ENCODE assay signal across 8 cellular contexts in genomic region chr12:121799842-121800693, GRCh38. TPM values are rescaled to one million over a fixed set of nuclear protein-coding genes. Genes with fewer than 3 reads are reported as not detected.
DNase-seq lines count a peak whose midpoint lies in the region; ATAC-seq, FAIRE-seq and TF ChIP-seq lines count a peak whose summit lies in the region.

No MANE protein-coding gene starts in this region.

- no peaks in the 10 kb centered on the region for H3K9me3 Mint-ChIP-seq in activated CD4-positive, alpha-beta T cell treated with anti-CD3 and anti-CD28 coated beads, Interleukin-2, amount 10 ng/mL, durations not matched to agents 24 days and 14 days
- no peaks in the 10 kb centered on the region for H3K9me3 Mint-ChIP-seq in dendritic cell treated with granulocyte-macrophage colony-stimulating factor and Interleukin-4, amounts not matched to agents 40 ng/mL and 50 ng/mL, for 4 days

- H3K4me1 Mint-ChIP-seq in activated CD4-positive, alpha-beta T cell treated with anti-CD3 and anti-CD28 coated beads, Interleukin-2, amount 10 ng/mL, durations not matched to agents 24 days and 14 days = peaks cover 33% of the 10 kb centered on the region
- peaks cover 39% of the 10 kb centered on the region for H3K4me1 Mint-ChIP-seq in dendritic cell treated with granulocyte-macrophage colony-stimulating factor and Interleukin-4, amounts not matched to agents 40 ng/mL and 50 ng/mL, for 4 days (ENCODE audit: low read depth)

- peak; percentile 57 for DNase-seq in COLO829 (ENCODE audit: low spot score)
- peak; percentile 97 for DNase-seq in H54 (ENCODE audit: insufficient read length, low spot score)
- DNase-seq in NCI-H226 = peak; percentile 90
- DNase-seq in activated CD4-positive, alpha-beta T cell treated with anti-CD3 and anti-CD28 coated beads, Interleukin-2, amount 10 ng/mL, durations not matched to agents 24 days and 14 days = peak; percentile 94
- peak; percentile 92 for DNase-seq in left lobe of liver (ENCODE audit: low spot score)
- DNase-seq in stimulated activated CD4-positive, alpha-beta T cell treated with anti-CD3 and anti-CD28 coated beads, Interleukin-1b, Interleukin-23, amount 100 ng/mL, for 48 hours = peak; percentile 82

- peaks cover 44% of the 10 kb centered on the region for H3K36me3 Mint-ChIP-seq in activated CD4-positive, alpha-beta T cell treated with anti-CD3 and anti-CD28 coated beads, Interleukin-2, amount 10 ng/mL, durations not matched to agents 24 days and 14 days (ENCODE audit: low read depth)
- H3K36me3 Mint-ChIP-seq in dendritic cell treated with granulocyte-macrophage colony-stimulating factor and Interleukin-4, amounts not matched to agents 40 ng/mL and 50 ng/mL, for 4 days (ENCODE audit: low read depth) = peaks cover 91% of the 10 kb centered on the region

- intact Hi-C loops in activated CD4-positive, alpha-beta T cell treated with anti-CD3 and anti-CD28 coated beads, Interleukin-2, amount 10 ng/mL, durations not matched to agents 24 days and 14 days (cut with micrococcal nuclease) = loop anchor here (1.0 to 10.0 kb wide), 4 partner anchors 12 to 1265 kb away; partner anchors contain the start of genes DIABLO and RNF10
- intact Hi-C loops in dendritic cell treated with granulocyte-macrophage colony-stimulating factor and Interleukin-4, amounts not matched to agents 40 ng/mL and 50 ng/mL, for 4 days (cut with micrococcal nuclease) = no loop called here

- peak; percentile 46 for ATAC-seq in left lobe of liver
- ATAC-seq in GM21526 (IDR thresholded peaks at IDR 0.05; ENCODE audit: low FRiP score, unreplicated experiment) = no peak

- H3K4me3 Mint-ChIP-seq in activated CD4-positive, alpha-beta T cell treated with anti-CD3 and anti-CD28 coated beads, Interleukin-2, amount 10 ng/mL, durations not matched to agents 24 days and 14 days = peak overlapping the region; percentile 88
- H3K4me3 Mint-ChIP-seq in dendritic cell treated with granulocyte-macrophage colony-stimulating factor and Interleukin-4, amounts not matched to agents 40 ng/mL and 50 ng/mL, for 4 days = peak overlapping the region; percentile 86

- H3K27ac Mint-ChIP-seq in activated CD4-positive, alpha-beta T cell treated with anti-CD3 and anti-CD28 coated beads, Interleukin-2, amount 10 ng/mL, durations not matched to agents 24 days and 14 days = peak overlapping the region; percentile 88
- peak overlapping the region; percentile 100 for H3K27ac Mint-ChIP-seq in dendritic cell treated with granulocyte-macrophage colony-stimulating factor and Interleukin-4, amounts not matched to agents 40 ng/mL and 50 ng/mL, for 4 days

- H3K27me3 Mint-ChIP-seq in activated CD4-positive, alpha-beta T cell treated with anti-CD3 and anti-CD28 coated beads, Interleukin-2, amount 10 ng/mL, durations not matched to agents 24 days and 14 days = no peaks in the 10 kb centered on the region
- H3K27me3 Mint-ChIP-seq in dendritic cell treated with granulocyte-macrophage colony-stimulating factor and Interleukin-4, amounts not matched to agents 40 ng/mL and 50 ng/mL, for 4 days = no peaks in the 10 kb centered on the region

- no peak for FAIRE-seq in H54 (lab: Jason Lieb, UNC)

- no peak; the same call in 1 of the 2 replicates for TF ChIP-seq POLR2A in H54 (IDR thresholded peaks at IDR 0.05; ENCODE audit: low read depth, low read length)

RNA-seq across cellular contexts. Expression of gene SETD1B, which starts 3.7 kb away (rescaled TPM):
- total RNA-seq in activated CD4-positive, alpha-beta T cell treated with anti-CD3 and anti-CD28 coated beads, Interleukin-2, amount 10 ng/mL, durations not matched to agents 24 days and 14 days = 26.6 and 29.2 TPM in 2 replicates
- total RNA-seq in left lobe of liver = 12.8 TPM

RNA-seq across cellular contexts. Expression of gene RHOF, which starts 6.6 kb away (rescaled TPM):
- total RNA-seq in activated CD4-positive, alpha-beta T cell treated with anti-CD3 and anti-CD28 coated beads, Interleukin-2, amount 10 ng/mL, durations not matched to agents 24 days and 14 days = 107 and 114 TPM in 2 replicates
- total RNA-seq in left lobe of liver = 7.9 TPM

RNA-seq across cellular contexts. Expression of gene HPD, which starts 58.6 kb away (rescaled TPM):
- not detected in 2 replicates for total RNA-seq in activated CD4-positive, alpha-beta T cell treated with anti-CD3 and anti-CD28 coated beads, Interleukin-2, amount 10 ng/mL, durations not matched to agents 24 days and 14 days
- 1,410 TPM for total RNA-seq in left lobe of liver

Comparison
In these comparisons a context has a peak if more than half of its experiments do, and no peak if none do; other contexts are left out.
1. RNA of gene RHOF, which starts 6.6 kb away (total RNA-seq): 107 to 114 TPM in activated CD4-positive, alpha-beta T cell treated with anti-CD3 and anti-CD28 coated beads, Interleukin-2, amount 10 ng/mL, durations not matched to agents 24 days and 14 days; 7.9 TPM in left lobe of liver (single experiment); every median in the first group is over 10 times any median in the second.
2. RNA of gene HPD, which starts 58.6 kb away (total RNA-seq): 1,410 TPM in left lobe of liver (single experiment); not detected in activated CD4-positive, alpha-beta T cell treated with anti-CD3 and anti-CD28 coated beads, Interleukin-2, amount 10 ng/mL, durations not matched to agents 24 days and 14 days; every median in the first group is over 1,000 times any median in the second.
3. Peak in every context shown above with its lines, with median percentiles within 50 percentile points of each other: DNase-seq.